In the genomic region with DNA sequence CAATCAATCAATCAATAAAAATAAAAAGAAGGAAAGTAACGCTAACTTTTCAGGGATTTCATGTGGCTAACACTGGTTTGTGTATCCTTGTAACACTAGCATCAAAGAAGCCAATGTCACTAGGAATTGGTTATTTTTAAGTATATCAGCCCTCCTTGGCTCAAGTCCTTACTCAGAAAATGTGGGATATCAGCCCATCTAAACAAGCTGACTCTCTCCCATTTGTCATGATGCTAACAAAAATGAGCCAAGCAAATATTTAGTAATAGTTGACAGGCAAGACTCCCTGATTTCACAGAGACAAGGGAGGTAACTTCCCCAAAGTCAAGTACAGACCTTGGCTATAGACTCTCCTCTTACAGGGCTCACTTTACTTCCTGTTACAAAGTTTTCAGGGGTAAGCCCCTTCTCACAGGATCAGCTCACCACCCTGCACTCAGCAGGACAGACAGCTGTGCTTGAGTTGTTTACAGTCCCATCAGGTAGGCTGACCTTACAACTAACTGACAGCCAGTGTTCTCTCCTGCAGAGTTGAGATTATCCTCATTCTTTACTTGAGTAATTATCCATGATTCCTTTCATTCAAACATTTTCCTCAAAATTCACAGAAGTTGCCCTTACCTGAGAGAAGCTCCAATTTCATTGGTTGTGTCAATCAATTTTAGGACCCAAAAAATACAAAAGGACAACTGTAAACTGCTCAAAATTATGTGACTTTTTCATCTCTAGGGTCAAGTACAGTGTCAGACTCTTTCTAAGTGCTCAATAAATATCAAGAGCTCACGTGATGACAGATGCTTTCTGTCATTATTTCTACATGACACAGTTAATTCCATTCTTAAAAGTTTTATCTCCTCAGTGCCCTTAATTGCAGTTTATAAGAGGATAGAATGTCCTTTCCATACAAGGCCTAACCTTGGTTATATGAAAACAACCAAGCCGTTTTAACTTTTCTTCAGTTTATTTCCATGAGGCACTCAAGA, we compare ENCODE assay signal across 16 cellular contexts. TPM values are rescaled to one million over a fixed set of nuclear protein-coding genes. Genes with fewer than 3 reads are reported as not detected.
DNase-seq lines count a peak whose midpoint lies in the region; ATAC-seq and TF ChIP-seq lines count a peak whose summit lies in the region.
"Had no signal": no experiment of that assay in that cellular context is flagged by ENCODE, and none has a peak within 500 bp of the region (broad histone marks: within the 10 kb centered on the region; RNA-seq: fewer than 3 reads in every experiment).

No MANE protein-coding gene starts in this region.

- no peak overlapping the region for H3K4me3 Mint-ChIP-seq in activated naive CD8-positive, alpha-beta T cell treated with anti-CD3 and anti-CD28 coated beads for 36 hours
- H3K4me3 Mint-ChIP-seq: activated T-helper 17 cell treated with anti-CD3 and anti-CD28 coated beads, Interleukin-2, amount 50 U/mL, for 72 hours; memory B cell had no signal

- intact Hi-C loops in PC-3 (cut with micrococcal nuclease) = no loop called here

- H3K9me3 ChIP-seq in PC-3 (ENCODE audit: low read length) = no peaks in the 10 kb centered on the region
- H3K9me3 ChIP-seq in effector memory CD4-positive, alpha-beta T cell (ENCODE audit: control insufficient read depth, low read length) = no peaks in the 10 kb centered on the region
- H3K9me3 ChIP-seq: transverse colon had no signal

- peak; percentile 15 for DNase-seq in PC-3
- peak; percentile 3 for DNase-seq in left kidney (ENCODE audit: low read depth, low spot score)
- no peak for DNase-seq in KG1 (lab: John Stamatoyannopoulos, UW)
- no peak for DNase-seq in activated naive CD8-positive, alpha-beta T cell treated with anti-CD3 and anti-CD28 coated beads for 36 hours
- no peak for DNase-seq in effector memory CD4-positive, alpha-beta T cell
- no peak for DNase-seq in RWPE1 (ENCODE audit: low spot score)
- DNase-seq: GOT3, NCI-H1694, posterior cingulate gyrus, transverse colon had no signal

- no peaks in the 10 kb centered on the region for H3K9me2 ChIP-seq in PC-3 (replicated peaks; ENCODE audit: low read length)

- ATAC-seq in GM18907 (IDR thresholded peaks at IDR 0.05; ENCODE audit: unreplicated experiment) (peak; percentile 87), HG03159 (IDR thresholded peaks at IDR 0.05; ENCODE audit: unreplicated experiment) (peak; percentile 74), PC-3 (no peak)
- ATAC-seq: activated T-helper 17 cell treated with anti-CD3 and anti-CD28 coated beads, Interleukin-2, amount 50 U/mL, for 72 hours had no signal

- no peaks in the 10 kb centered on the region for H3K4me1 Mint-ChIP-seq in activated naive CD8-positive, alpha-beta T cell treated with anti-CD3 and anti-CD28 coated beads for 36 hours
- H3K4me1 Mint-ChIP-seq: activated T-helper 17 cell treated with anti-CD3 and anti-CD28 coated beads, Interleukin-2, amount 50 U/mL, for 72 hours; memory B cell had no signal

- BruUV-seq in PC-3 (replicated peaks; lab: Mats Ljungman, UMichigan) = no TSS peak

- POLR2A ChIA-PET in PC-3 (lab: Charles Lee; ENCODE audit: unreplicated experiment) (no interaction called here), RWPE1 (lab: Yijun Ruan, JAX; ENCODE audit: low non-redundant PET) (no interaction called here)

- H3F3A ChIP-seq in PC-3 (ENCODE audit: low read length, unreplicated experiment) = no peaks in the 10 kb centered on the region

- no peaks in the 10 kb centered on the region for H3K36me3 Mint-ChIP-seq in activated naive CD8-positive, alpha-beta T cell treated with anti-CD3 and anti-CD28 coated beads for 36 hours
- H3K36me3 Mint-ChIP-seq: memory B cell had no signal

- 0 out of 2 replicates have a peak overlapping the region, but pooled peaks have one; percentile 28 for H2AFZ ChIP-seq in PC-3 (ENCODE audit: low read length)

- no peak overlapping the region for H3K4me2 ChIP-seq in PC-3 (ENCODE audit: low read length)

- TF ChIP-seq CTCF in PC-3 (conservative IDR thresholded peaks at IDR 0.05; ENCODE audit: low read depth, low read length) = no peak
- no peak for TF ChIP-seq CTCF in RWPE1 (conservative IDR thresholded peaks at IDR 0.05; ENCODE audit: low read depth)

- H3K27me3 ChIP-seq in PC-3 (ENCODE audit: low read length) = no peaks in the 10 kb centered on the region
- no peaks in the 10 kb centered on the region for H3K27me3 ChIP-seq in effector memory CD4-positive, alpha-beta T cell (replicated peaks; ENCODE audit: control insufficient read depth, insufficient read depth, low read length, poor library complexity, severe bottlenecking)
- H3K27me3 ChIP-seq: transverse colon had no signal

- H4K20me1 ChIP-seq in PC-3 (ENCODE audit: low read length) = no peaks in the 10 kb centered on the region

- no peaks in the 10 kb centered on the region for H3K79me2 ChIP-seq in PC-3 (ENCODE audit: low read length)

- H3K27ac ChIP-seq in PC-3 (ENCODE audit: low read length) (no peak overlapping the region), RWPE1 (no peak overlapping the region)
- H3K27ac ChIP-seq in effector memory CD4-positive, alpha-beta T cell (ENCODE audit: insufficient read depth, low read length, poor library complexity, severe bottlenecking) = no peak overlapping the region
- H3K27ac ChIP-seq: HL-60, transverse colon had no signal

- H3K9me3 Mint-ChIP-seq in activated naive CD8-positive, alpha-beta T cell treated with anti-CD3 and anti-CD28 coated beads for 36 hours = peaks cover 1% of the 10 kb centered on the region
- H3K9me3 Mint-ChIP-seq: activated T-helper 17 cell treated with anti-CD3 and anti-CD28 coated beads, Interleukin-2, amount 50 U/mL, for 72 hours; memory B cell had no signal

- H3K27ac Mint-ChIP-seq in activated naive CD8-positive, alpha-beta T cell treated with anti-CD3 and anti-CD28 coated beads for 36 hours = no peak overlapping the region
- H3K27ac Mint-ChIP-seq: activated T-helper 17 cell treated with anti-CD3 and anti-CD28 coated beads, Interleukin-2, amount 50 U/mL, for 72 hours; memory B cell had no signal

- H3K27me3 Mint-ChIP-seq in activated naive CD8-positive, alpha-beta T cell treated with anti-CD3 and anti-CD28 coated beads for 36 hours = no peaks in the 10 kb centered on the region
- H3K27me3 Mint-ChIP-seq: activated T-helper 17 cell treated with anti-CD3 and anti-CD28 coated beads, Interleukin-2, amount 50 U/mL, for 72 hours; memory B cell had no signal

- peaks cover 17% of the 10 kb centered on the region for H3K4me1 ChIP-seq in PC-3 (ENCODE audit: insufficient read depth, low read length)
- H3K4me1 ChIP-seq in effector memory CD4-positive, alpha-beta T cell (ENCODE audit: control insufficient read depth, insufficient read depth, low read length, poor library complexity, severe bottlenecking) = no peaks in the 10 kb centered on the region
- H3K4me1 ChIP-seq: transverse colon had no signal

- no peak overlapping the region for H3K9ac ChIP-seq in PC-3 (ENCODE audit: low read length)

- no peaks in the 10 kb centered on the region for H3K36me3 ChIP-seq in PC-3 (ENCODE audit: low read depth, low read length)
- no peaks in the 10 kb centered on the region for H3K36me3 ChIP-seq in effector memory CD4-positive, alpha-beta T cell (ENCODE audit: control insufficient read depth, insufficient read depth, low read length)
- H3K36me3 ChIP-seq: transverse colon had no signal

- H3K4me3 ChIP-seq in PC-3 (ENCODE audit: low read length) = no peak overlapping the region
- no peak overlapping the region for H3K4me3 ChIP-seq in effector memory CD4-positive, alpha-beta T cell (ENCODE audit: insufficient read depth, low read depth, low read length, poor library complexity, severe bottlenecking)
- H3K4me3 ChIP-seq: transverse colon had no signal

- CTCF ChIA-PET in PC-3 (lab: Charles Lee) (no interaction called here), RWPE1 (lab: Yijun Ruan, JAX) (interaction anchor here (0.6 kb wide), 1 partner anchor 515 kb away, joined by 3 read pairs; no protein-coding TSS in a partner anchor)

RNA-seq across cellular contexts. Expression of a gene that starts 38.1 kb away (rescaled TPM):
- not detected in 2 replicates for total RNA-seq in PC-3 (2014; rRNA removed)
- total RNA-seq in activated naive CD8-positive, alpha-beta T cell treated with anti-CD3 and anti-CD28 coated beads for 36 hours = not detected
- total RNA-seq: activated T-helper 17 cell treated with anti-CD3 and anti-CD28 coated beads, Interleukin-2, amount 50 U/mL, for 72 hours; chondrocyte had no signal

Comparison
In these comparisons a context has a peak if more than half of its experiments do, and no peak if none do; other contexts are left out.
1. DNase-seq: peak in PC-3 (single experiment) and left kidney (single experiment); none in KG1 (single experiment), activated naive CD8-positive, alpha-beta T cell treated with anti-CD3 and anti-CD28 coated beads for 36 hours (single experiment), effector memory CD4-positive, alpha-beta T cell (0 of 3) and RWPE1 (single experiment).